In the genomic region with DNA sequence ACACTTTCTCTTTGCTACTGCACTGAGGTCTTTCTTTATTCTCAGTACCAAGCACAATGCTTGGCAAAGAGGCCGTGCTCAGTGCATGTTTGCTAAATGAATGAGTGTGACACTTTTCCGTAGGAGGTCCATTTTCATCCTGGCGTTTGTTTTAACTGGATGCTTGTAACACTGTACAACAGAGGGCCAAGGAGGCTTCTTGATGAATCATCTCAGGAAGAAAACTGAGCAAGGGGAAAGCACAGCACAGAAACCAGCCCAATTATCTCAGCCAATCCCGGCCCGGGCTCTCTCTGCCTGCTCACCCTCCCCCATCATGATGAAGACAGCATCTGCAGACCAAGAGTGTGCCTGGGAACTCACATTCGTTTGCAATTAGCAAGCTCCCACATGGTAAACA, we compare ENCODE assay signal across 18 cellular contexts.
DNase-seq lines count a peak whose midpoint lies in the region; ATAC-seq and TF ChIP-seq lines count a peak whose summit lies in the region.
"Had no signal": no experiment of that assay in that cellular context is flagged by ENCODE, and none has a peak within 500 bp of the region (broad histone marks: within the 10 kb centered on the region; RNA-seq: fewer than 3 reads in every experiment).

No MANE protein-coding gene starts in this region.

- peak; percentile 53 for DNase-seq in AG04449 (ENCODE audit: low read depth, low spot score)
- peak; percentile 2 for DNase-seq in HFF-Myc (ENCODE audit: extremely low read depth, low read depth)
- peak; percentile 15 to 19 for DNase-seq in cardiac fibroblast (ENCODE audit: low read depth in 2 of 2)
- no peak for DNase-seq in NCI-H1092 (lab: John Stamatoyannopoulos, UW)
- DNase-seq: H9; left cardiac atrium; NCI-H2081 treated with DMSO at 0.1 percent for 48 hours; Peyer's patch; stimulated activated CD4-positive, alpha-beta T cell treated with anti-CD3 and anti-CD28 coated beads, Interleukin-4, amount 100 ng/mL, for 1 hour; stimulated activated naive CD8-positive, alpha-beta T cell treated with anti-CD3 and anti-CD28 coated beads, Interleukin-15, amount 100 ng/mL, for 72 hours had no signal

- TF ChIP-seq CTCF in AG04449 (IDR thresholded peaks at IDR 0.05; ENCODE audit: insufficient read depth, low read length, missing control alignments) (no peak), HFF-Myc (IDR thresholded peaks at IDR 0.05; ENCODE audit: low read depth, low read length, missing control alignments) (no peak), cardiac fibroblast (IDR thresholded peaks at IDR 0.05; ENCODE audit: low read depth, low read length) (no peak)

- ATAC-seq in HG03521 (IDR thresholded peaks at IDR 0.05; ENCODE audit: unreplicated experiment) (no peak), GM19452 (IDR thresholded peaks at IDR 0.05; ENCODE audit: unreplicated experiment) (no peak), HG02678 (IDR thresholded peaks at IDR 0.05; ENCODE audit: unreplicated experiment) (no peak)
- ATAC-seq: esophagus mucosa; stimulated activated naive CD8-positive, alpha-beta T cell treated with anti-CD3 and anti-CD28 coated beads, Interleukin-15, amount 100 ng/mL, for 72 hours had no signal

- H3K27ac ChIP-seq in layer of hippocampus (ENCODE audit: low read depth, low read length), result peak overlapping the region; percentile 32
- H3K27ac ChIP-seq: BLaER1 treated with 17β-estradiol and CSF1 and Interleukin-3, amounts not matched to agents 10 nM and 100 nM; neutrophil; Peyer's patch; VCaP had no signal

- no peaks in the 10 kb centered on the region for H3K27me3 ChIP-seq in layer of hippocampus (ENCODE audit: control insufficient read depth, insufficient read depth, low read length)
- H3K27me3 ChIP-seq: BLaER1 treated with 17β-estradiol and CSF1 and Interleukin-3, amounts not matched to agents 10 nM and 100 nM; neutrophil; Peyer's patch had no signal

- POLR2A ChIA-PET in AG04449 (lab: Yijun Ruan, JAX), result no interaction called here

- H3K4me3 ChIP-seq in AG04449 (ENCODE audit: low read depth, low read length), result no peak overlapping the region; the same call in 1 of the 2 replicates
- no peak overlapping the region for H3K4me3 ChIP-seq in HFF-Myc (replicated peaks; ENCODE audit: low read depth, low read length)
- no peak overlapping the region for H3K4me3 ChIP-seq in cardiac fibroblast (replicated peaks in 1 of 2; ENCODE audit: low read depth in 2 of 2, low read length in 2 of 2)
- H3K4me3 ChIP-seq: BLaER1 treated with 17β-estradiol and CSF1 and Interleukin-3, amounts not matched to agents 10 nM and 100 nM; Peyer's patch had no signal

- CTCF ChIA-PET in AG04449 (lab: Yijun Ruan, JAX), result interaction anchor here (1.0 to 2.0 kb wide), 3 partner anchors 13 to 21 kb away, joined by 3 to 8 read pairs (median 3); no protein-coding TSS in a partner anchor
